10 cellular contexts compared by ENCODE assay signal in genomic region chr18:23053756-23054457, GRCh38.
DNase-seq lines count a peak whose midpoint lies in the region; FAIRE-seq and TF ChIP-seq lines count a peak whose summit lies in the region.
"Had no signal": no experiment of that assay in that cellular context is flagged by ENCODE, and none has a peak within 500 bp of the region (broad histone marks: within the 10 kb centered on the region; RNA-seq: fewer than 3 reads in every experiment).

No MANE protein-coding gene starts in this region.

- no peak overlapping the region for H3K27ac Mint-ChIP-seq in activated CD4-positive, alpha-beta memory T cell treated with anti-CD3 and anti-CD28 coated beads for 36 hours
- H3K27ac Mint-ChIP-seq: activated naive CD8-positive, alpha-beta T cell treated with anti-CD3 and anti-CD28 coated beads, Interleukin-2, amount 10 ng/mL, durations not matched to agents 7 days and 5 days had no signal

- H3K4me2 ChIP-seq in neuronal stem cell (ENCODE audit: insufficient read depth, low read length, poor library complexity, severe bottlenecking) = no peak overlapping the region

- H3K14ac ChIP-seq in neuronal stem cell (ENCODE audit: low read length) = no peak overlapping the region

- no peak overlapping the region for H3K27ac ChIP-seq in neuronal stem cell (replicated peaks; ENCODE audit: low read length)
- H3K27ac ChIP-seq: skin epidermis had no signal

- CTCF ChIA-PET in activated CD4-positive, alpha-beta memory T cell treated with anti-CD3 and anti-CD28 coated beads for 36 hours (lab: Charles Lee) = no interaction called here

- H3K27me3 ChIP-seq in neuronal stem cell (ENCODE audit: control insufficient read depth in 3 of 3, insufficient read depth in 3 of 3, low read depth in 1 of 3, low read length in 3 of 3) = peaks cover 0 to 6% (median 0%) of the 10 kb centered on the region in 3 experiments

- H3K4me1 ChIP-seq in neuronal stem cell (ENCODE audit: control insufficient read depth in 2 of 2, insufficient read depth in 1 of 2, low read depth in 1 of 2, low read length in 2 of 2) = peaks cover 0 to 5% of the 10 kb centered on the region in 2 donors

- H3K9ac ChIP-seq in neuronal stem cell (ENCODE audit: low read depth, low read length, poor library complexity) = no peak overlapping the region

- POLR2A ChIA-PET in activated CD4-positive, alpha-beta memory T cell treated with anti-CD3 and anti-CD28 coated beads for 36 hours (lab: Charles Lee) = no interaction called here

- H3K9me3 ChIP-seq in neuronal stem cell (replicated peaks in 1 of 2; ENCODE audit: control insufficient read depth in 2 of 2, insufficient read depth in 1 of 2, low read depth in 1 of 2, low read length in 2 of 2) = no peaks in the 10 kb centered on the region

- DNase-seq in NCI-H526 (lab: John Stamatoyannopoulos, UW) (peak; percentile 60 to 63), epithelial cell of esophagus (ENCODE audit: low read depth) (peak; percentile 29), neuronal stem cell (ENCODE audit: low spot score) (peak; percentile 40), NCI-H510A (lab: John Stamatoyannopoulos, UW) (no peak), NCI-H2107 (lab: John Stamatoyannopoulos, UW) (no peak)
- no peak for DNase-seq in stimulated activated CD4-positive, alpha-beta T cell treated with anti-CD3 and anti-CD28 coated beads, Interleukin-4, amount 100 ng/mL, for 24 hours
- no peak for DNase-seq in activated CD4-positive, alpha-beta memory T cell treated with anti-CD3 and anti-CD28 coated beads for 36 hours
- DNase-seq: activated naive CD8-positive, alpha-beta T cell treated with anti-CD3 and anti-CD28 coated beads, Interleukin-2, amount 10 ng/mL, durations not matched to agents 7 days and 5 days had no signal

- H3K79me1 ChIP-seq in neuronal stem cell (ENCODE audit: low read depth, low read length) = no peaks in the 10 kb centered on the region

- H4K91ac ChIP-seq in neuronal stem cell (ENCODE audit: low read depth, low read length, poor library complexity) = no peak overlapping the region

- no peak overlapping the region for H3K4me3 Mint-ChIP-seq in activated CD4-positive, alpha-beta memory T cell treated with anti-CD3 and anti-CD28 coated beads for 36 hours
- H3K4me3 Mint-ChIP-seq: activated naive CD8-positive, alpha-beta T cell treated with anti-CD3 and anti-CD28 coated beads, Interleukin-2, amount 10 ng/mL, durations not matched to agents 7 days and 5 days had no signal

- FAIRE-seq in G401.6 (lab: Jason Lieb, UNC) = peak; percentile 84

- H2BK15ac ChIP-seq in neuronal stem cell (ENCODE audit: low read length) = no peak overlapping the region

- H3K36me3 ChIP-seq in neuronal stem cell (replicated peaks in 1 of 2; ENCODE audit: control insufficient read depth in 2 of 2, insufficient read depth in 2 of 2, low read length in 2 of 2) = no peaks in the 10 kb centered on the region

- H2AFZ ChIP-seq in neuronal stem cell (ENCODE audit: low read length) = no peak overlapping the region

- no peak overlapping the region for H3K4ac ChIP-seq in neuronal stem cell (ENCODE audit: low read length)

- no peak overlapping the region for H3K23ac ChIP-seq in neuronal stem cell (ENCODE audit: low read depth, low read length, poor library complexity)

- H3K4me3 ChIP-seq in epithelial cell of esophagus (ENCODE audit: low read length) = no peak overlapping the region
- no peak overlapping the region for H3K4me3 ChIP-seq in neuronal stem cell (ENCODE audit: low read length in 2 of 2)
- H3K4me3 ChIP-seq: skin epidermis had no signal

- peaks cover 2% of the 10 kb centered on the region for H3K27me3 Mint-ChIP-seq in activated CD4-positive, alpha-beta memory T cell treated with anti-CD3 and anti-CD28 coated beads for 36 hours

- no peak overlapping the region for H3K18ac ChIP-seq in neuronal stem cell (ENCODE audit: low read length)

- intact Hi-C loops in activated CD4-positive, alpha-beta memory T cell treated with anti-CD3 and anti-CD28 coated beads for 36 hours (cut with micrococcal nuclease) = no loop called here

- no peaks in the 10 kb centered on the region for H3K9me3 Mint-ChIP-seq in activated CD4-positive, alpha-beta memory T cell treated with anti-CD3 and anti-CD28 coated beads for 36 hours

- no CpG with 5 or more reads among the region's 16 CpGs for WGBS in neuronal stem cell (ENCODE audit: extremely low coverage in 2 of 2, insufficient read length in 2 of 2, insufficient replicate concordance in 1 of 2), 2 donors

- H3K4me1 Mint-ChIP-seq in activated CD4-positive, alpha-beta memory T cell treated with anti-CD3 and anti-CD28 coated beads for 36 hours (ENCODE audit: low read depth) = peaks cover 15% of the 10 kb centered on the region

- peak; percentile 16 for TF ChIP-seq CTCF in epithelial cell of esophagus (IDR thresholded peaks at IDR 0.05; ENCODE audit: insufficient read depth, low read depth, low read length, missing control alignments)

- H2BK12ac ChIP-seq in neuronal stem cell (ENCODE audit: low read length) = peak overlapping the region; percentile 25

- H2BK120ac ChIP-seq in neuronal stem cell (ENCODE audit: low read depth, low read length) = no peak overlapping the region

- H2BK5ac ChIP-seq in neuronal stem cell (ENCODE audit: low read length) = no peak overlapping the region

- H4K8ac ChIP-seq in neuronal stem cell (ENCODE audit: low read depth, low read length) = no peak overlapping the region

- H2AK5ac ChIP-seq in neuronal stem cell (ENCODE audit: low read depth, low read length) = no peak overlapping the region

- no peaks in the 10 kb centered on the region for H3K36me3 Mint-ChIP-seq in activated CD4-positive, alpha-beta memory T cell treated with anti-CD3 and anti-CD28 coated beads for 36 hours
- H3K36me3 Mint-ChIP-seq: activated naive CD8-positive, alpha-beta T cell treated with anti-CD3 and anti-CD28 coated beads, Interleukin-2, amount 10 ng/mL, durations not matched to agents 7 days and 5 days had no signal

Comparison
In these comparisons a context has a peak if more than half of its experiments do, and no peak if none do; other contexts are left out.
1. DNase-seq: peak in NCI-H526 (2 of 2), epithelial cell of esophagus (single experiment) and neuronal stem cell (single experiment); none in stimulated activated CD4-positive, alpha-beta T cell treated with anti-CD3 and anti-CD28 coated beads, Interleukin-4, amount 100 ng/mL, for 24 hours (single experiment), NCI-H510A (single experiment), activated CD4-positive, alpha-beta memory T cell treated with anti-CD3 and anti-CD28 coated beads for 36 hours (single experiment) and NCI-H2107 (single experiment).